In the genomic region with DNA sequence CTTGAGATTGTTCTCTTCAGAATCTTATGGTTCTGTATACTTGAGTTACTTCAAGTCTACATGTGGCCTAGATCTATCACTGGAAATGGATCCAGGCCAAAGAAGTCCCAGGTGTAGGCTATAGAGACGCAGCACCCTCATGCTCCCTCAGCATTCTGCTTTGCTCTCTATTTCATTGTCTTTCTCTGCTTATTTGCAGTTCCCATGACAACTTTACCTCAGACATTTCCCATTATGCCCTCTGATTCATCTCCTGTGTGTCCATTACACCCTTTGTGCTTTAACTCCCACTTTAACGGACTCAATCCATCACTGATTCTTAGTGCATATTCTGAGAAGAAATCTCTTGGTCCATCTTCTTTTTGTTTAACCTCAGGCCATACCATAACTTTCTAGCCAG, we compare ENCODE assay signal across 1 cellular context.
TF ChIP-seq lines count a peak whose summit lies in the region.

No MANE protein-coding gene starts in this region.

TF ChIP-seq in H1, 55 proteins besides CTCF, POLR2A, EP300 and RAD21:
- no peak for TF ChIP-seq TBP (IDR thresholded peaks at IDR 0.05; ENCODE audit: low read depth, low read length)
- TF ChIP-seq HDAC6 (IDR thresholded peaks at IDR 0.05; ENCODE audit: low read depth, low read length) = no peak
- TF ChIP-seq KDM1A (IDR thresholded peaks at IDR 0.05; ENCODE audit: borderline replicate concordance, low read length) = no peak
- no peak for TF ChIP-seq SIX5 (IDR thresholded peaks at IDR 0.05; ENCODE audit: low read depth, low read length)
- no peak for TF ChIP-seq RBBP5 (IDR thresholded peaks at IDR 0.05; ENCODE audit: borderline replicate concordance, low read depth, low read length)
- no peak for TF ChIP-seq ATF3 (IDR thresholded peaks at IDR 0.05; ENCODE audit: insufficient read depth, low read depth, low read length)
- TF ChIP-seq GABPA (IDR thresholded peaks at IDR 0.05; ENCODE audit: borderline replicate concordance, insufficient read depth, low read length) = no peak
- no peak for TF ChIP-seq CBX8 (IDR thresholded peaks at IDR 0.05; ENCODE audit: borderline replicate concordance, low read depth, low read length)
- TF ChIP-seq CHD1 (IDR thresholded peaks at IDR 0.05; ENCODE audit: low read depth, low read length) = no peak
- TF ChIP-seq YY1 (IDR thresholded peaks at IDR 0.05; ENCODE audit: low read depth, low read length) = no peak
- TF ChIP-seq CHD2 (IDR thresholded peaks at IDR 0.05; ENCODE audit: low read length) = no peak
- no peak for TF ChIP-seq CEBPB (IDR thresholded peaks at IDR 0.05; ENCODE audit: low read depth, low read length)
- TF ChIP-seq MAFK (IDR thresholded peaks at IDR 0.05; ENCODE audit: low read depth, low read length) = no peak
- no peak for TF ChIP-seq POLR2AphosphoS5 (IDR thresholded peaks at IDR 0.05; ENCODE audit: low read depth, low read length)
- TF ChIP-seq ATF2 (IDR thresholded peaks at IDR 0.05; ENCODE audit: low read length) = no peak
